8 cellular contexts compared by ENCODE assay signal in the genomic region with DNA sequence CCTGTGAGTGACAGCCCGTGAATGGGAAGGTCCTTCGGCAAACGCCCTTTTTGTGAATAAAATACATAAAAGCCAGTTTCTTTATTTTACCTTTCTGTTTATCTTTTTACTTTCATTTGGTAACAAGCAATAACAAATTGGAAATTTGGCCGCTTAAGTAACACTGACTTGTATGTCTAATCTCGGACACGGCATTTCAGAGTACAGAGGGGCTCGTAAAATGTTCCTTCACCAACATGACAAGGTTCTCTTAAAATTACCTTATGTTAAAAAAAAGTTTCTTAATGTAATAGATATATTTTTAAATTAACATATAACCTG. TPM values are rescaled to one million over a fixed set of nuclear protein-coding genes. Genes with fewer than 3 reads are reported as not detected.
DNase-seq lines count a peak whose midpoint lies in the region; ATAC-seq and TF ChIP-seq lines count a peak whose summit lies in the region.

No MANE protein-coding gene starts in this region.

- H3K4me1 Mint-ChIP-seq in chondrocyte (ENCODE audit: low read depth), result peaks cover 53% of the 10 kb centered on the region
- H3K4me1 Mint-ChIP-seq in naive thymus-derived CD8-positive, alpha-beta T cell, result peaks cover 14 to 52% (median 47%) of the 10 kb centered on the region in 4 donors

- DNase-seq in HT-29 (ENCODE audit: low spot score) (peak; percentile 51), chondrocyte (ENCODE audit: low spot score) (no peak), HUDEP-2 (lab: John Stamatoyannopoulos, UW; ENCODE audit: unreplicated experiment in 76 of 76) (no peak), SHP77 (lab: John Stamatoyannopoulos, UW) (no peak)
- no peak for DNase-seq in naive thymus-derived CD8-positive, alpha-beta T cell

- H3K36me3 Mint-ChIP-seq in chondrocyte (ENCODE audit: low read depth), result peaks cover 15% of the 10 kb centered on the region
- peaks cover 3 to 27% (median 21%) of the 10 kb centered on the region in 3 donors for H3K36me3 Mint-ChIP-seq in naive thymus-derived CD8-positive, alpha-beta T cell

- peak overlapping the region; percentile 96 for H3K4me2 ChIP-seq in BLaER1

- peak overlapping the region; percentile 73 for H3K4me3 ChIP-seq in BLaER1

- H3K27me3 Mint-ChIP-seq in chondrocyte (ENCODE audit: low read depth), result no peaks in the 10 kb centered on the region
- H3K27me3 Mint-ChIP-seq in naive thymus-derived CD8-positive, alpha-beta T cell, result no peaks in the 10 kb centered on the region

- no peak for TF ChIP-seq CTCF in chondrocyte (IDR thresholded peaks at IDR 0.05)

- ATAC-seq in naive thymus-derived CD8-positive, alpha-beta T cell, result no peak
- ATAC-seq in HG03439 (IDR thresholded peaks at IDR 0.05; ENCODE audit: unreplicated experiment) (no peak), GM18861 (IDR thresholded peaks at IDR 0.05; ENCODE audit: unreplicated experiment) (no peak)

- peak overlapping the region; percentile 78 for H3K4me3 Mint-ChIP-seq in chondrocyte (ENCODE audit: unreplicated experiment)
- peak overlapping the region; percentile 62 to 96 (median 92) for H3K4me3 Mint-ChIP-seq in naive thymus-derived CD8-positive, alpha-beta T cell

- peak overlapping the region; percentile 94 for H3K9ac ChIP-seq in BLaER1

- POLR2A ChIA-PET in naive thymus-derived CD8-positive, alpha-beta T cell (lab: Charles Lee), result interaction anchor here (0.6 to 4.7 kb wide), 10 partner anchors 12 to 175 kb away, joined by 3 to 99 read pairs (median 8); a partner anchor contains a TSS

- peaks cover 12% of the 10 kb centered on the region for H3K36me3 ChIP-seq in BLaER1

- H3K9me3 Mint-ChIP-seq in chondrocyte (ENCODE audit: low read depth), result peaks cover 26% of the 10 kb centered on the region
- peaks cover 13 to 35% (median 24%) of the 10 kb centered on the region in 9 donors for H3K9me3 Mint-ChIP-seq in naive thymus-derived CD8-positive, alpha-beta T cell

- H3K27ac Mint-ChIP-seq in chondrocyte (ENCODE audit: unreplicated experiment), result peak overlapping the region; percentile 93
- peak overlapping the region in 9 of 10 donors; percentile 95 to 100 (median 98) for H3K27ac Mint-ChIP-seq in naive thymus-derived CD8-positive, alpha-beta T cell

- peaks cover 28% of the 10 kb centered on the region for H3K9me3 ChIP-seq in BLaER1

- H4K20me1 ChIP-seq in BLaER1, result no peaks in the 10 kb centered on the region

- H3K27me3 ChIP-seq in BLaER1, result no peaks in the 10 kb centered on the region

- H3K4me1 ChIP-seq in BLaER1, result peaks cover 49% of the 10 kb centered on the region

- H3K27ac ChIP-seq in BLaER1, result peak overlapping the region; percentile 94

RNA-seq across cellular contexts. Expression of a gene that starts 0.6 kb away (rescaled TPM):
- 1.7 and 2.0 TPM in 2 replicates for total RNA-seq in HT-29 (2014; rRNA removed; shearing (Covaris generic))
- total RNA-seq in chondrocyte, result 7.9 to 9.6 TPM (median 8.9 TPM) in 3 replicates
- total RNA-seq in naive thymus-derived CD8-positive, alpha-beta T cell, result 10 to 100 TPM; 23.4 TPM
- polyA plus RNA-seq in naive thymus-derived CD8-positive, alpha-beta T cell, result 10 to 100 TPM; 10.0 to 13.4 (median 12.1) TPM
